In the genomic region with DNA sequence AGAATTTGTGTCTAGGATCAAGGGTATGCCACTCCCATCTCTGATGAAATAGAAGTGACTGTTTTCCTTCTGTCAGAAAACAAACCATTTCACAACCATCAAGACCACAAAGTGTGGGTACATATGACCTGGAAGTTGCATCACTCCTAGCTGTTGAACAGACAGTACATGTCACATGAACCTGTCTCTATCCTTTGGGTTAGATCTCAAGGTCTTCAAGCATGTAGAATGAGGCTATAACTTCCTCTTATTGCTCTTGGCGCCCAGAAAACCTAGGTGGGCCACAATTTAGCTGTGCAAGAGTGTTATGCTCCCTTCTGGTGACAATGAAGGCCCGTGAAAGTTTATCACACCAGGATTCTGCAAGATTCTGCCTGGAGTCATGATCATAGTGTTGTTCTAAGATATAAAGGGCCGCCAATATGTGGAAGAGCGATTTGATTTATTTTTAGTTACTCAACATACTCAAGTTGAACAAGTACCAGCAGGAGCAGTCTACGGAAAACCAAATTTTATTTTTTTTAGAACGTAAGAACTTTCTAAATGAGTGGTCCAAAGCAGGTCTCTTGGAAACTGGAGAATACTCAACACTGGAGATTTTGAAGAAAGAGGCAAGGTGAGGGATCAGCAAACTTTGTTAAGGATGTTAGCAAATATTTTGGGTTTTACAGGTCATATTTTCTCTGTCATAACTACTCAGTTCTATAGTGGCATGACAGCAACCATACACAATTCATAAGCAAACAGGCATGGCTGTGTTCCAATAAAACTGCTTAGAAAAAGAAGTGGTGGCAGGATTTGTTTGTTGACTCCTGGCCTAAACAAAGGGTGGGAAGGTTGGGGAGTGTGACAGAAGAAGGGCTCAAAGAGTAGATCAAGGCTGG, we compare ENCODE assay signal across 9 cellular contexts.
DNase-seq lines count a peak whose midpoint lies in the region; ATAC-seq, FAIRE-seq and TF ChIP-seq lines count a peak whose summit lies in the region.
"Had no signal": no experiment of that assay in that cellular context is flagged by ENCODE, and none has a peak within 500 bp of the region (broad histone marks: within the 10 kb centered on the region; RNA-seq: fewer than 3 reads in every experiment).

No MANE protein-coding gene starts in this region.

- intact Hi-C loops in kidney (cut with DNase I) = no loop called here

- POLR2A ChIA-PET in AG04450 (lab: Yijun Ruan, JAX) (interaction anchor here (0.6 kb wide), 1 partner anchor 90 kb away, joined by 3 read pairs; no protein-coding TSS in a partner anchor), WTC11 (lab: Charles Lee) (no interaction called here)

- ATAC-seq in WTC11 = no peak
- ATAC-seq in HG03439 (IDR thresholded peaks at IDR 0.05; ENCODE audit: unreplicated experiment) = no peak

- H3K9me3 ChIP-seq in AG04450 (ENCODE audit: control insufficient read depth, insufficient read depth, low read length) (no peaks in the 10 kb centered on the region), hepatocyte (ENCODE audit: low read depth) (no peaks in the 10 kb centered on the region), kidney (ENCODE audit: control insufficient read depth in 1 of 2, low read length in 2 of 2) (peaks cover 0 to 6% of the 10 kb centered on the region in 2 donors)

- no peak overlapping the region for H3K27ac ChIP-seq in AG04450 (ENCODE audit: low read depth, low read length)
- peak overlapping the region; percentile 61 for H3K27ac ChIP-seq in hepatocyte
- H3K27ac ChIP-seq in kidney (ENCODE audit: low read depth in 2 of 2, low read length in 2 of 2) = no peak overlapping the region

- H3K4me1 ChIP-seq in hepatocyte (ENCODE audit: insufficient read depth) (peaks cover 11% of the 10 kb centered on the region), kidney (ENCODE audit: control insufficient read depth in 1 of 2, insufficient read depth in 1 of 2, low read depth in 1 of 2, low read length in 2 of 2) (peaks cover 0 to 1% of the 10 kb centered on the region in 2 donors)

- H3K27me3 ChIP-seq in AG04450 (ENCODE audit: control insufficient read depth, insufficient read depth, low read length) = no peaks in the 10 kb centered on the region
- no peaks in the 10 kb centered on the region for H3K27me3 ChIP-seq in hepatocyte

- no peaks in the 10 kb centered on the region for H3K36me3 Mint-ChIP-seq in WTC11

- H3K27ac Mint-ChIP-seq in WTC11 = no peak overlapping the region

- CTCF ChIA-PET in AG04450 (lab: Charles Lee) (no interaction called here), WTC11 (lab: Charles Lee) (no interaction called here)

- TF ChIP-seq CTCF in AG04450 (IDR thresholded peaks at IDR 0.05; ENCODE audit: low read depth, low read length) (no peak), WTC11 (IDR thresholded peaks at IDR 0.05) (no peak), hepatocyte (IDR thresholded peaks at IDR 0.05; ENCODE audit: poor library complexity) (no peak), GM13976 (IDR thresholded peaks at IDR 0.05; ENCODE audit: borderline replicate concordance, control extremely low read depth, extremely low read depth, insufficient read depth, missing control alignments) (no peak), kidney (IDR thresholded peaks at IDR 0.05; ENCODE audit: borderline replicate concordance, extremely low read depth, insufficient read depth) (no peak)

- no peak overlapping the region for H2AFZ ChIP-seq in hepatocyte

- WGBS in hepatocyte (ENCODE audit: low lambda C conversion rate, missing lambda C conversion rate) = 94% methylated on average over 6 of the region's 6 CpGs

- FAIRE-seq in kidney (lab: Jason Lieb, UNC) = no peak

- peaks cover 52% of the 10 kb centered on the region for H3K79me2 ChIP-seq in hepatocyte

- no peak overlapping the region for H3K9ac ChIP-seq in kidney (ENCODE audit: low read length in 2 of 2)

- no peaks in the 10 kb centered on the region for H3K4me1 Mint-ChIP-seq in WTC11

- in situ Hi-C loops in GM13976 (cut with MboI; ENCODE audit: low sequenced_read_pairs, unreplicated experiment) = no loop called here

- H3K4me3 Mint-ChIP-seq in WTC11 = no peak overlapping the region

- no peak overlapping the region for H3K4me2 ChIP-seq in hepatocyte

- H3K9me3 Mint-ChIP-seq in WTC11 = peaks cover 6% of the 10 kb centered on the region; the same call in 1 of the 2 replicates

- no peaks in the 10 kb centered on the region for H3K36me3 ChIP-seq in hepatocyte (replicated peaks; ENCODE audit: insufficient read depth, low read depth)
- no peaks in the 10 kb centered on the region for H3K36me3 ChIP-seq in kidney (ENCODE audit: control insufficient read depth in 1 of 2, insufficient read depth in 2 of 2, low read length in 2 of 2)

- no peaks in the 10 kb centered on the region for H4K20me1 ChIP-seq in hepatocyte (ENCODE audit: insufficient read depth, poor library complexity, severe bottlenecking)

- peak; percentile 3 for DNase-seq in AG04450 (ENCODE audit: low read depth, low spot score)
- DNase-seq in HPDE6-E6E7 (ENCODE audit: extremely low spot score) = peak; percentile 20
- DNase-seq in WTC11 (ENCODE audit: low spot score) = no peak
- peak; percentile 50 for DNase-seq in hepatocyte (ENCODE audit: low spot score)
- no peak for DNase-seq in GM13976 (ENCODE audit: low spot score)
- DNase-seq in NCI-H345 (lab: John Stamatoyannopoulos, UW) = no peak
- no peak for DNase-seq in kidney
- DNase-seq: Karpas-422 had no signal

- no peaks in the 10 kb centered on the region for H3K27me3 Mint-ChIP-seq in WTC11 (ENCODE audit: low read depth)

- no peaks in the 10 kb centered on the region for H3K9me2 ChIP-seq in hepatocyte (replicated peaks; ENCODE audit: insufficient read depth)

- H3K4me3 ChIP-seq in AG04450 (ENCODE audit: low read depth, low read length) (no peak overlapping the region), hepatocyte (no peak overlapping the region), kidney (ENCODE audit: low read length in 2 of 2) (no peak overlapping the region)

TF ChIP-seq in WTC11, 78 proteins besides CTCF, POLR2A, EP300 and RAD21:
- TF ChIP-seq FOXK1 (CRISPR knock-in tag; IDR thresholded peaks at IDR 0.05) (no peak), ZNF425 (CRISPR knock-in tag; conservative IDR thresholded peaks at IDR 0.05) (no peak), CREM (CRISPR knock-in tag; IDR thresholded peaks at IDR 0.05) (no peak), JUN (CRISPR knock-in tag; IDR thresholded peaks at IDR 0.05) (no peak), ZNF121 (CRISPR knock-in tag; IDR thresholded peaks at IDR 0.05) (no peak), GABPB1 (CRISPR knock-in tag; IDR thresholded peaks at IDR 0.05) (peak; percentile 100)
TF ChIP-seq in WTC11: peak in this region for 1.

Comparison
In these comparisons a context has a peak if more than half of its experiments do, and no peak if none do; other contexts are left out.
1. DNase-seq: peak in AG04450 (single experiment), HPDE6-E6E7 (single experiment) and hepatocyte (single experiment); none in WTC11 (single experiment), GM13976 (single experiment), NCI-H345 (single experiment) and kidney (single experiment).